18 cellular contexts compared by ENCODE assay signal in the genomic region with DNA sequence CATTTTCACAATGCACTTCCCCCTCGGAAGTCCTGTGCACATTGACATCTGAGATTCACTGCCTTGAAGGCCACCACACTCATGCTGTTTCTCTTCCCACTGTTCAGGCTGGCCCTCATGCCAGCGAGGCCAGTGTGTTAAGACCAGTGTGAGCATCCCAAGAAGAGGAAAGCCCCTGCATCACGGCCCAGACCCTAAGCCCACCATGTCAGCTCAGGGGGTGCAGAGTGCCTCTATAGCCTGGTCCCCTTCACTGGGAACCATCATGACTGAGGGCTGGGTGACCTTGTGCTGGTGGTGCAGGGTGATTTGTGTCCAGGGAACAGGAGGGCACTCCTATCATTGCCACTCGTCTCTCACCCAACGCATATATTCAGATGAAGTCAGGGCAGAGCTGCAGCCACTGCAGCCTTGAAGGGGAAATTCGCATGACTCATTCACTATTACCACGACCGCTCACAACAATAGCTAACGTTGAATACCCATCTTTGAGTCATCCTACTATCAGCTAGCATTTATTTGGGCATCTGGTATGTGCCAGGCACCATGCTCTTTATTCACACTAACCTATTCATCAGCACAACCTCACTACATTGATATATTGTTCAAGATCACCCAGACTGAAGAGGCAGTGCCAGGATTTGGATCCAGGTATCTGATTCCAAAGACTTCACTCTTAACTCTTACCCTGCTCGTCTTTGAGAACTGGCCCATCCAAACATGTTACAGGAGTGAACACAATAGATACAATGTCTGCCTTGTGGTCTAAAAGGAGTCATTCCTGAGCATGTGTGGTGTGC. TPM values are rescaled to one million over a fixed set of nuclear protein-coding genes. Genes with fewer than 3 reads are reported as not detected.
DNase-seq lines count a peak whose midpoint lies in the region; ATAC-seq, FAIRE-seq and TF ChIP-seq lines count a peak whose summit lies in the region.
"Had no signal": no experiment of that assay in that cellular context is flagged by ENCODE, and none has a peak within 500 bp of the region (broad histone marks: within the 10 kb centered on the region; RNA-seq: fewer than 3 reads in every experiment).

No MANE protein-coding gene starts in this region.

- in situ Hi-C loops in GM12878 (cut with MboI) = no loop called here

- H3K4me1 ChIP-seq in GM12878 (ENCODE audit: control insufficient read depth, insufficient read depth, low read length) = no peaks in the 10 kb centered on the region
- H3K4me1 ChIP-seq: colonic mucosa, spleen, tibial nerve had no signal

- TF ChIP-seq EP300 in GM12878 (IDR thresholded peaks at IDR 0.05; ENCODE audit: borderline replicate concordance in 1 of 2, control insufficient read depth in 1 of 2, low read depth in 2 of 2, low read length in 2 of 2) = no peak

- ATAC-seq in GM12878 = peak; percentile 60
- ATAC-seq in HG02884 (IDR thresholded peaks at IDR 0.05; ENCODE audit: unreplicated experiment) = no peak
- ATAC-seq: T-cell had no signal

- CTCF ChIA-PET in GM12878 (lab: Yijun Ruan, JAX) = interaction anchor here (0.8 to 3.7 kb wide), 10 partner anchors 9 to 1968 kb away, joined by 3 to 26 read pairs (median 8); no protein-coding TSS in a partner anchor

- under 1% methylated on average over 10 of the region's 10 CpGs for WGBS in GM12878 (ENCODE audit: insufficient coverage, insufficient replicate concordance, low lambda C conversion rate, missing lambda C conversion rate)

- POLR2A ChIA-PET in GM12878 (lab: Charles Lee) = no interaction called here

- H3K27ac ChIP-seq in GM12878 (ENCODE audit: control insufficient read depth, insufficient read depth) = no peak overlapping the region
- H3K27ac ChIP-seq: colonic mucosa, PC-9, spleen, tibial nerve had no signal

- H3K4me3 ChIP-seq in MG63 = no peak overlapping the region
- no peak overlapping the region for H3K4me3 ChIP-seq in GM12878
- H3K4me3 ChIP-seq: colonic mucosa, PC-9, spleen, tibial nerve had no signal

- H4K20me1 ChIP-seq in GM12878 (ENCODE audit: control insufficient read depth, insufficient read depth) = no peaks in the 10 kb centered on the region

- no peak overlapping the region for H3K9ac ChIP-seq in GM12878 (ENCODE audit: control insufficient read depth, insufficient read depth, low read length)

- H3K36me3 ChIP-seq in MG63 = no peaks in the 10 kb centered on the region
- H3K36me3 ChIP-seq in GM12878 (ENCODE audit: control insufficient read depth in 2 of 2, insufficient read depth in 2 of 2, low read length in 1 of 2) = no peaks in the 10 kb centered on the region
- H3K36me3 ChIP-seq: colonic mucosa, spleen, tibial nerve had no signal

- H3K4me2 ChIP-seq in GM12878 (ENCODE audit: control insufficient read depth, insufficient read depth) = no peak overlapping the region
- H3K4me2 ChIP-seq: PC-9 had no signal

- DNase-seq in activated CD8-positive, alpha-beta memory T cell treated with anti-CD3 and anti-CD28 coated beads for 24 hours = peak; percentile 46
- DNase-seq in activated CD8-positive, alpha-beta memory T cell treated with anti-CD3 and anti-CD28 coated beads, Interleukin-2, amount 50 U/mL, for 4 hours = no peak
- DNase-seq in MG63 (peak; percentile 26), GM12878 (ENCODE audit: low read depth, low spot score) (no peak), epidermal melanocyte (ENCODE audit: insufficient read length, low spot score) (no peak), NCI-H2196 (lab: John Stamatoyannopoulos, UW; ENCODE audit: unreplicated experiment) (no peak)
- peak; percentile 28 for DNase-seq in stimulated activated CD8-positive, alpha-beta memory T cell treated with anti-CD3 and anti-CD28 coated beads, Interleukin-4, amount 100 ng/mL, for 48 hours
- DNase-seq: activated CD4-positive, alpha-beta T cell treated with anti-CD3 and anti-CD28 coated beads for 1 hour; colonic mucosa; DMS 273 treated with DMSO at 0.1 percent for 48 hours; NCI-H1417; NCI-H446 treated with DMSO at 0.1 percent for 48 hours; occipital lobe; PC-9; spleen; T-cell had no signal

- no peak for TF ChIP-seq CTCF in GM12878 (IDR thresholded peaks at IDR 0.05 in 2 of 3, conservative IDR thresholded peaks at IDR 0.05 in 1 of 3; ENCODE audit: control insufficient read depth in 2 of 3, extremely low read depth in 1 of 3, insufficient read depth in 1 of 3, low read depth in 3 of 3, low read length in 3 of 3)

- H3K79me2 ChIP-seq in GM12878 (ENCODE audit: control insufficient read depth, insufficient read depth, low read length) = no peaks in the 10 kb centered on the region

- intact Hi-C loops in GM12878 (cut with micrococcal nuclease; ENCODE audit: unreplicated experiment) = loop anchor here (5.0 kb wide), 1 partner anchor 300 kb away; no protein-coding TSS in a partner anchor

- TF ChIP-seq POLR2A in GM12878 (IDR thresholded peaks at IDR 0.05; ENCODE audit: low read depth, low read length) = no peak

- SMC1A ChIA-PET in GM12878 (lab: Charles Lee; ENCODE audit: uncharacterized antibody, unreplicated experiment) = interaction anchor here (1.0 kb wide), 1 partner anchor 127 kb away, joined by 3 read pairs; no protein-coding TSS in a partner anchor

- RAD21 ChIA-PET in GM12878 (lab: Charles Lee; ENCODE audit: unreplicated experiment) = interaction anchor here (1.3 kb wide), 1 partner anchor 9 kb away, joined by 3 read pairs; no protein-coding TSS in a partner anchor

- H3K9me3 ChIP-seq in MG63 (no peaks in the 10 kb centered on the region), GM12878 (replicated peaks; ENCODE audit: control insufficient read depth, insufficient read depth, low read length) (no peaks in the 10 kb centered on the region)
- H3K9me3 ChIP-seq: colonic mucosa, spleen, tibial nerve had no signal

- TF ChIP-seq RAD21 in GM12878 (IDR thresholded peaks at IDR 0.05; ENCODE audit: insufficient read depth, low read depth, low read length) = no peak

- BruUV-seq in GM12878 (replicated peaks; lab: Mats Ljungman, UMichigan) = no TSS peak

- H3K27me3 ChIP-seq in MG63 (no peaks in the 10 kb centered on the region), GM12878 (replicated peaks in 1 of 2; ENCODE audit: control insufficient read depth in 2 of 2, insufficient read depth in 2 of 2, low read length in 1 of 2) (0 out of 4 replicates have a peak, but pooled peaks cover 0 to 3% of the 10 kb centered on the region in 2 experiments)
- H3K27me3 ChIP-seq: colonic mucosa had no signal

- no peak for FAIRE-seq in GM12878 (lab: Jason Lieb, UNC)

- H2AFZ ChIP-seq in GM12878 (ENCODE audit: control insufficient read depth, low read depth, low read length) = no peak overlapping the region
- H2AFZ ChIP-seq: PC-9 had no signal

TF ChIP-seq in GM12878, 131 proteins besides CTCF, POLR2A, EP300 and RAD21 (continues in another document):
- TF ChIP-seq, protein P1, sequence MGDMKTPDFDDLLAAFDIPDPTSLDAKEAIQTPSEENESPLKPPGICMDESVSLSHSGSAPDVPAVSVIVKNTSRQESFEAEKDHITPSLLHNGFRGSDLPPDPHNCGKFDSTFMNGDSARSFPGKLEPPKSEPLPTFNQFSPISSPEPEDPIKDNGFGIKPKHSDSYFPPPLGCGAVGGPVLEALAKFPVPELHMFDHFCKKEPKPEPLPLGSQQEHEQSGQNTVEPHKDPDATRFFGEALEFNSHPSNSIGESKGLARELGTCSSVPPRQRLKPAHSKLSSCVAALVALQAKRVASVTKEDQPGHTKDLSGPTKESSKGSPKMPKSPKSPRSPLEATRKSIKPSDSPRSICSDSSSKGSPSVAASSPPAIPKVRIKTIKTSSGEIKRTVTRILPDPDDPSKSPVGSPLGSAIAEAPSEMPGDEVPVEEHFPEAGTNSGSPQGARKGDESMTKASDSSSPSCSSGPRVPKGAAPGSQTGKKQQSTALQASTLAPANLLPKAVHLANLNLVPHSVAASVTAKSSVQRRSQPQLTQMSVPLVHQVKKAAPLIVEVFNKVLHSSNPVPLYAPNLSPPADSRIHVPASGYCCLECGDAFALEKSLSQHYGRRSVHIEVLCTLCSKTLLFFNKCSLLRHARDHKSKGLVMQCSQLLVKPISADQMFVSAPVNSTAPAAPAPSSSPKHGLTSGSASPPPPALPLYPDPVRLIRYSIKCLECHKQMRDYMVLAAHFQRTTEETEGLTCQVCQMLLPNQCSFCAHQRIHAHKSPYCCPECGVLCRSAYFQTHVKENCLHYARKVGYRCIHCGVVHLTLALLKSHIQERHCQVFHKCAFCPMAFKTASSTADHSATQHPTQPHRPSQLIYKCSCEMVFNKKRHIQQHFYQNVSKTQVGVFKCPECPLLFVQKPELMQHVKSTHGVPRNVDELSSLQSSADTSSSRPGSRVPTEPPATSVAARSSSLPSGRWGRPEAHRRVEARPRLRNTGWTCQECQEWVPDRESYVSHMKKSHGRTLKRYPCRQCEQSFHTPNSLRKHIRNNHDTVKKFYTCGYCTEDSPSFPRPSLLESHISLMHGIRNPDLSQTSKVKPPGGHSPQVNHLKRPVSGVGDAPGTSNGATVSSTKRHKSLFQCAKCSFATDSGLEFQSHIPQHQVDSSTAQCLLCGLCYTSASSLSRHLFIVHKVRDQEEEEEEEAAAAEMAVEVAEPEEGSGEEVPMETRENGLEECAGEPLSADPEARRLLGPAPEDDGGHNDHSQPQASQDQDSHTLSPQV (IDR thresholded peaks at IDR 0.05) = no peak
- TF ChIP-seq IKZF2 (IDR thresholded peaks at IDR 0.05) (no peak), ASH2L (IDR thresholded peaks at IDR 0.05; ENCODE audit: borderline replicate concordance, low read depth) (no peak), SREBF2 (IDR thresholded peaks at IDR 0.05; ENCODE audit: low read length) (no peak), KAT2A (conservative IDR thresholded peaks at IDR 0.05; ENCODE audit: control insufficient read depth, low read depth, low read length) (no peak), STAT3 (IDR thresholded peaks at IDR 0.05; ENCODE audit: low read depth, low read length) (no peak), ZNF384 (IDR thresholded peaks at IDR 0.05; ENCODE audit: borderline replicate concordance, low read depth, low read length) (no peak)

RNA-seq across cellular contexts. Expression of a gene that starts 58.8 kb away (rescaled TPM):
- 0.94 and 0.95 TPM in 2 replicates for total RNA-seq in MG63 (2014; rRNA removed; shearing (Covaris generic); ENCODE audit: low replicate concordance)
- total RNA-seq in GM12878 (2013; cell fraction: nucleolus; rRNA removed) = not detected in 2 replicates
- total RNA-seq in GM12878 (2014; rRNA removed) (not detected in 2 replicates), GM12878 (2014; rRNA removed; fragmentation: Illumina TruSeq; extraction: Trizol) (not detected in 2 replicates), GM12878 (2021) (not detected in 2 replicates)
- not detected for polyA plus RNA-seq in GM12878 (2011; ENCODE audit: low read depth)
- polyA plus RNA-seq in GM12878 (2011; rRNA removed) (not detected in 2 replicates), GM12878 (2014; fragmentation: Illumina TruSeq; extraction: Trizol) (not detected in 2 replicates), GM12878 (2014; fragmentation: Nextera tagmentation; extraction: Ambion mirVana) (not detected), GM12878 (2014; rRNA removed) (not detected in 2 replicates), GM12878 (2016; fragmentation: Nextera tagmentation; extraction: Ambion mirVana) (not detected)
- not detected in 2 replicates for polyA plus RNA-seq in GM12878 (2011; cell fraction: cytosol; rRNA removed)
- polyA plus RNA-seq in GM12878 (2011; cell fraction: nucleus; rRNA removed) = not detected in 2 replicates
- not detected in 2 replicates for polyA plus RNA-seq in GM12878 (2012)
- not detected in 2 replicates for polyA minus RNA-seq in GM12878 (2011; rRNA and poly(A)+ RNA removed)
- not detected in 2 replicates for polyA minus RNA-seq in GM12878 (2011; cell fraction: cytosol; rRNA and poly(A)+ RNA removed)
- not detected in 2 replicates for polyA minus RNA-seq in GM12878 (2011; cell fraction: nucleus; rRNA and poly(A)+ RNA removed)
- total RNA-seq: colonic mucosa, PC-9, T-cell had no signal

Comparison
In these comparisons a context has a peak if more than half of its experiments do, and no peak if none do; other contexts are left out.
1. DNase-seq: peak in activated CD8-positive, alpha-beta memory T cell treated with anti-CD3 and anti-CD28 coated beads for 24 hours (single experiment), MG63 (single experiment) and stimulated activated CD8-positive, alpha-beta memory T cell treated with anti-CD3 and anti-CD28 coated beads, Interleukin-4, amount 100 ng/mL, for 48 hours (single experiment); none in activated CD8-positive, alpha-beta memory T cell treated with anti-CD3 and anti-CD28 coated beads, Interleukin-2, amount 50 U/mL, for 4 hours (single experiment), GM12878 (single experiment), epidermal melanocyte (single experiment) and NCI-H2196 (single experiment).